In the genomic region with DNA sequence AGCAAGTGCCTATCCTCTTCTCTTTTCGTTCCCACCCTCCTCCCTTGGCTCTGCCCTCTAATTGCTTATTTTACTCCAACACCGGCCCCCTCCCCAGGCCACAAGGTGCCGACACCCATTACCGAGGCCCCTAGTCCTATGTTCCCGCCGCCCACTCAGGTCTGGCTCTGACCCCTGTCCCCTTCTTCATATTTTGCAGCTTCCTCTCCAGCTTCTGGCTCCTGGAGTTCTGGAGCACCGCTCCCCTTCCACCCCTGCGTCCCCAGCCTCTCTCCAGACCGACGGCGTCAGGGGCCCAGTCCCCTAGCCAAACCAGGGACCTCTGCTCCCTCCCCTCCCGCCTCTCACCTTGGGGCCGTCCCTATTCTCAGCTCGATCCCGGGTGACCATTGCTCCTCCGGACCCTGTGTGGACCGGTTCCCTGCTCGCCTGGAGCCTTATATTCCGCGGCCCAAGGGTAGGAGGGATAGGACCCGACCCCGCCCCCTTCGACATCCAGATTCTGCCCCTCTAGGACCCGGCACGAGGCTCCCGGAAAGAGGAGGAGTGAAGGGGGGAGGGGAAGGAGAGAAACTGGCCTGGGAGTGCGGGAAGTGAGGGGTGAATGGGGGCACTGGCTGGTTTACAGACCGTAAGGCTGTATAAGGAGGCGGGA, we compare ENCODE assay signal across 9 cellular contexts. TPM values are rescaled to one million over a fixed set of nuclear protein-coding genes. Genes with fewer than 3 reads are reported as not detected.
DNase-seq lines count a peak whose midpoint lies in the region; ATAC-seq, FAIRE-seq and TF ChIP-seq lines count a peak whose summit lies in the region.
"Had no signal": no experiment of that assay in that cellular context is flagged by ENCODE, and none has a peak within 500 bp of the region (broad histone marks: within the 10 kb centered on the region; RNA-seq: fewer than 3 reads in every experiment).

HES7 (minus strand) TSS at position 412 of the 655 bp plus-strand sequence; CDS start at position 390, 22 bp downstream.

- H3K27me3 ChIP-seq in thoracic aorta (replicated peaks; ENCODE audit: insufficient read depth): no peaks in the 10 kb centered on the region

- H3K9me3 Mint-ChIP-seq in activated CD4-positive, alpha-beta memory T cell treated with anti-CD3 and anti-CD28 coated beads, Interleukin-2, amount 10 ng/mL, durations not matched to agents 7 days and 5 days: no peaks in the 10 kb centered on the region

- POLR2A ChIA-PET in activated CD4-positive, alpha-beta memory T cell treated with anti-CD3 and anti-CD28 coated beads, Interleukin-2, amount 10 ng/mL, durations not matched to agents 7 days and 5 days (lab: Charles Lee): interaction anchor here (0.7 to 4.3 kb wide), 15 partner anchors 14 to 438 kb away, joined by 3 to 43 read pairs (median 5); partner anchors contain the start of genes PFAS and SLC25A35

- H3K27me3 Mint-ChIP-seq in activated CD4-positive, alpha-beta memory T cell treated with anti-CD3 and anti-CD28 coated beads, Interleukin-2, amount 10 ng/mL, durations not matched to agents 7 days and 5 days: peaks cover 44% of the 10 kb centered on the region

- CTCF ChIA-PET in activated CD4-positive, alpha-beta memory T cell treated with anti-CD3 and anti-CD28 coated beads, Interleukin-2, amount 10 ng/mL, durations not matched to agents 7 days and 5 days (lab: Charles Lee): interaction anchor here (0.9 to 1.7 kb wide), 4 partner anchors 13 to 33 kb away, joined by 3 to 8 read pairs (median 4); no protein-coding TSS in a partner anchor

- peaks cover 71% of the 10 kb centered on the region for H3K4me1 Mint-ChIP-seq in activated CD4-positive, alpha-beta memory T cell treated with anti-CD3 and anti-CD28 coated beads, Interleukin-2, amount 10 ng/mL, durations not matched to agents 7 days and 5 days

- in situ Hi-C loops in ACHN (cut with HindIII; ENCODE audit: low pct_ligation_motif_present, low pct_unique_long_range_greater_than_20kb, low sequenced_read_pairs): no loop called here

- no peak within 1 kb of the TSS for H3K27ac ChIP-seq in thoracic aorta
- H3K27ac ChIP-seq: pancreas had no signal

- peaks cover 11% of the 10 kb centered on the region for H3K36me3 Mint-ChIP-seq in activated CD4-positive, alpha-beta memory T cell treated with anti-CD3 and anti-CD28 coated beads, Interleukin-2, amount 10 ng/mL, durations not matched to agents 7 days and 5 days (ENCODE audit: low read depth)

- TF ChIP-seq CTCF in GM12875 (IDR thresholded peaks at IDR 0.05; ENCODE audit: borderline replicate concordance, insufficient read depth, low read depth, low read length) (no peak), thoracic aorta (IDR thresholded peaks at IDR 0.05) (no peak)

- peak within 1 kb of the TSS; percentile 93 for H3K4me3 Mint-ChIP-seq in activated CD4-positive, alpha-beta memory T cell treated with anti-CD3 and anti-CD28 coated beads, Interleukin-2, amount 10 ng/mL, durations not matched to agents 7 days and 5 days

- H3K4me1 ChIP-seq in thoracic aorta (ENCODE audit: control insufficient read depth in 1 of 2, low read depth in 2 of 2): peaks cover 44 to 58% of the 10 kb centered on the region in 2 donors

- H3K36me3 ChIP-seq in thoracic aorta: no peaks in the 10 kb centered on the region
- H3K36me3 ChIP-seq: pancreas had no signal

- ATAC-seq in thoracic aorta (ENCODE audit: insufficient number of reproducible peaks, low FRiP score, low read depth) (no peak), GM18867 (IDR thresholded peaks at IDR 0.05; ENCODE audit: unreplicated experiment) (no peak)
- ATAC-seq: pancreas had no signal

- no peaks in the 10 kb centered on the region for H3K9me3 ChIP-seq in thoracic aorta
- H3K9me3 ChIP-seq: pancreas had no signal

- peak within 1 kb of the TSS; percentile 59 for H3K4me3 ChIP-seq in GM12875 (ENCODE audit: low read depth, low read length)
- peak within 1 kb of the TSS; percentile 80 for H3K4me3 ChIP-seq in thoracic aorta

- DNase-seq in ACHN (peak; percentile 72), iPS-NIHi7 (ENCODE audit: extremely low spot score) (peak; percentile 41), thoracic aorta (ENCODE audit: low spot score) (no peak), GM19239 (ENCODE audit: insufficient read length, low spot score) (no peak), cortex of kidney (lab: John Stamatoyannopoulos, UW) (no peak)
- no peak for DNase-seq in activated CD4-positive, alpha-beta memory T cell treated with anti-CD3 and anti-CD28 coated beads, Interleukin-2, amount 10 ng/mL, durations not matched to agents 7 days and 5 days

- FAIRE-seq in GM19239 (lab: Jason Lieb, UNC): no peak
- FAIRE-seq: pancreas had no signal

- H3K27ac Mint-ChIP-seq in activated CD4-positive, alpha-beta memory T cell treated with anti-CD3 and anti-CD28 coated beads, Interleukin-2, amount 10 ng/mL, durations not matched to agents 7 days and 5 days: peak within 1 kb of the TSS; percentile 36

RNA-seq across cellular contexts. Expression of gene HES7, which starts in this region (rescaled TPM):
- 1 to 10 TPM; 1.4 to 1.5 TPM for total RNA-seq in activated CD4-positive, alpha-beta memory T cell treated with anti-CD3 and anti-CD28 coated beads, Interleukin-2, amount 10 ng/mL, durations not matched to agents 7 days and 5 days
- total RNA-seq in thoracic aorta: not detected
- total RNA-seq: pancreas had no signal

Comparison
In these comparisons a context has a peak if more than half of its experiments do, and no peak if none do; other contexts are left out.
1. DNase-seq: peak in ACHN (single experiment) and iPS-NIHi7 (single experiment); none in activated CD4-positive, alpha-beta memory T cell treated with anti-CD3 and anti-CD28 coated beads, Interleukin-2, amount 10 ng/mL, durations not matched to agents 7 days and 5 days (single experiment), thoracic aorta (single experiment), GM19239 (single experiment) and cortex of kidney (single experiment).